ENCODE assay signal across 20 cellular contexts in the genomic region with DNA sequence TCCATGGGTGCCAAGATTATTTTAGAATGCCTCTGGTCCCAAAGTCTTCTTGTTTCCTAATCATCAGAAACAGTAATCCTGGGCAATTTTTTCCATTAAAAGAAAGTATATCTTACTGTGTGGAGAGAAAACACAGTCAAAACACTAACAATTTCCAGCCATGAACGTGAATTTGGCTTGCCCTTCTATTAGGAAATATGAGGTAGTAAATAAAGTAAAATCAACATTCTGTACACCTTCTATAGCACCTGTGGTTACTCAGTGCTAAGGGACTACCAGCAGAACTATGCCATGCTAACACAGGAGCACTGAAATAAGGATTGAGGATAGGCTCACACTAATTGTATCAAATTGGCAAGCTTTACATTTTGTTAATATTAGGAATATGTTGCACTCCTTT.
DNase-seq lines count a peak whose midpoint lies in the region; ATAC-seq, FAIRE-seq and TF ChIP-seq lines count a peak whose summit lies in the region.
"Had no signal": no experiment of that assay in that cellular context is flagged by ENCODE, and none has a peak within 500 bp of the region (broad histone marks: within the 10 kb centered on the region; RNA-seq: fewer than 3 reads in every experiment).

No MANE protein-coding gene starts in this region.

- H2AFZ ChIP-seq in HepG2 (ENCODE audit: low read length): no peak overlapping the region

- intact Hi-C loops in HepG2 (cut with micrococcal nuclease; ENCODE audit: unreplicated experiment): no loop called here
- intact Hi-C loops in right lobe of liver (cut with DNase I): no loop called here
- intact Hi-C loops in pancreas (cut with DNase I): no loop called here

- H3K36me3 ChIP-seq in HepG2 (replicated peaks in 1 of 2; ENCODE audit: control insufficient read depth in 1 of 2, insufficient read depth in 2 of 2, low read length in 2 of 2) (peaks cover 0 to 3% of the 10 kb centered on the region in 2 experiments; a peak in 1 of 5 replicates), right lobe of liver (no peaks in the 10 kb centered on the region), pancreas (no peaks in the 10 kb centered on the region)
- H3K36me3 ChIP-seq: BE2C had no signal

- TF ChIP-seq CTCF in HepG2 (CRISPR knock-in tag; IDR thresholded peaks at IDR 0.05) (no peak), right lobe of liver (IDR thresholded peaks at IDR 0.05) (no peak), pancreas (IDR thresholded peaks at IDR 0.05) (no peak)

- H4K20me1 ChIP-seq in HepG2 (ENCODE audit: insufficient read depth, low read length): no peaks in the 10 kb centered on the region

- TF ChIP-seq POLR2A in HepG2 (IDR thresholded peaks at IDR 0.05; ENCODE audit: insufficient read depth in 1 of 2, low read depth in 2 of 2, low read length in 2 of 2): no peak
- no peak for TF ChIP-seq POLR2A in right lobe of liver (IDR thresholded peaks at IDR 0.05)

- H3K9ac ChIP-seq in HepG2 (ENCODE audit: insufficient read depth, low read depth, low read length): no peak overlapping the region

- no peak overlapping the region for H3K4me2 ChIP-seq in HepG2 (ENCODE audit: low read depth, low read length)

- no peak for FAIRE-seq in HepG2 (lab: Jason Lieb, UNC)
- no peak for FAIRE-seq in pancreas (lab: Jason Lieb, UNC)
- FAIRE-seq: A204.1 had no signal

- CTCF ChIA-PET in HepG2 (lab: Yijun Ruan, JAX; ENCODE audit: low intra/inter-chr PET ratio, low total read pairs): no interaction called here

- ATAC-seq in HepG2 (no peak), right lobe of liver (no peak), pancreas (peak in 3 of 4 donors; percentile 69 to 79 (median 69)), GM21737 (IDR thresholded peaks at IDR 0.05; ENCODE audit: unreplicated experiment) (no peak)

- POLR2A ChIA-PET in HepG2 (lab: Yijun Ruan, JAX): no interaction called here

- H3K9me3 ChIP-seq in HepG2 (ENCODE audit: low read length): no peaks in the 10 kb centered on the region
- H3K9me3 ChIP-seq in right lobe of liver: no peaks in the 10 kb centered on the region
- no peaks in the 10 kb centered on the region for H3K9me3 ChIP-seq in pancreas
- H3K9me3 ChIP-seq: BE2C had no signal

- H3K27me3 ChIP-seq in HepG2 (ENCODE audit: control insufficient read depth in 1 of 2, insufficient read depth in 2 of 2, low read length in 2 of 2) (no peaks in the 10 kb centered on the region), right lobe of liver (no peaks in the 10 kb centered on the region), pancreas (no peaks in the 10 kb centered on the region)
- H3K27me3 ChIP-seq: BE2C had no signal

- no peaks in the 10 kb centered on the region for H3K79me2 ChIP-seq in HepG2 (ENCODE audit: insufficient read depth, low read length)

- H3K4me1 ChIP-seq in HepG2 (ENCODE audit: insufficient read depth, low read length): no peaks in the 10 kb centered on the region
- H3K4me1 ChIP-seq in right lobe of liver: no peaks in the 10 kb centered on the region
- peaks cover 4 to 26% (median 13%) of the 10 kb centered on the region in 3 donors for H3K4me1 ChIP-seq in pancreas
- H3K4me1 ChIP-seq: BE2C had no signal

- TF ChIP-seq RAD21 in HepG2 (CRISPR knock-in tag; IDR thresholded peaks at IDR 0.05): no peak

- WGBS in HepG2 (ENCODE audit: low lambda C conversion rate): 79% methylated on average over 1 of the region's 1 CpG
- WGBS in right lobe of liver (ENCODE audit: insufficient coverage, low coverage, low lambda C conversion rate, missing lambda C conversion rate): 64% methylated on average over 1 of the region's 1 CpG
- 31 to 32% methylated on average over 1 of the region's 1 CpG for WGBS in pancreas, 2 donors

- DNase-seq in HepG2 (ENCODE audit: low spot score) (no peak), right lobe of liver (no peak), NCI-H345 treated with DMSO at 0.1 percent for 48 hours (lab: John Stamatoyannopoulos, UW; ENCODE audit: unreplicated experiment) (peak; percentile 5), pancreas (no peak), NCI-H526 (lab: John Stamatoyannopoulos, UW) (no peak)
- DNase-seq in effector CD8-positive, alpha-beta T cell (lab: John Stamatoyannopoulos, UW): no peak
- DNase-seq: ACHN; BE2C; C1 segment of cervical spinal cord; CD4-positive, CD25-positive, alpha-beta regulatory T cell; CD8-positive, alpha-beta memory T cell; COR-L47; DMS 273 treated with DMSO at 0.1 percent for 48 hours; DMS79; GF-D8; GOT3; H9; KBM-7 had no signal

- no peak overlapping the region for H3K27ac ChIP-seq in HepG2 (ENCODE audit: extremely low read length, insufficient read depth, low read length)
- no peak overlapping the region for H3K27ac ChIP-seq in right lobe of liver
- H3K27ac ChIP-seq in pancreas: peak overlapping the region in 1 of 4 donors; percentile 20

- TF ChIP-seq EP300 in HepG2 (IDR thresholded peaks at IDR 0.05; ENCODE audit: low read depth in 2 of 2, low read length in 2 of 2) (no peak), HepG2 (CRISPR knock-in tag; IDR thresholded peaks at IDR 0.05; ENCODE audit: borderline replicate concordance) (no peak)

- in situ Hi-C loops in HepG2 (cut with HindIII; ENCODE audit: extremely low pct_ligation_motif_present, low pct_unique_long_range_greater_than_20kb): no loop called here

- BruUV-seq in HepG2 (replicated peaks; lab: Mats Ljungman, UMichigan): no TSS peak

- H3K4me3 ChIP-seq in HepG2 (replicated peaks in 1 of 3; ENCODE audit: insufficient read depth in 1 of 3, low read depth in 2 of 3, low read length in 3 of 3) (no peak overlapping the region), right lobe of liver (no peak overlapping the region), pancreas (no peak overlapping the region)

TF ChIP-seq in HepG2, 621 proteins besides CTCF, POLR2A, EP300 and RAD21:
- no peak for TF ChIP-seq TCF7L2 (IDR thresholded peaks at IDR 0.05; ENCODE audit: low read depth, low read length)
- peak; percentile 96 for TF ChIP-seq GZF1 (CRISPR knock-in tag; IDR thresholded peaks at IDR 0.05)
TF ChIP-seq in HepG2: peak in this region for 1.

Comparison
In these comparisons a context has a peak if more than half of its experiments do, and no peak if none do; other contexts are left out.
1. ATAC-seq: peak in pancreas (3 of 4); none in HepG2 (single experiment), right lobe of liver (0 of 4) and GM21737 (single experiment).